ENCODE assay signal across 8 cellular contexts in genomic region chr9:89179920-89180667, GRCh38. TPM values are rescaled to one million over a fixed set of nuclear protein-coding genes. Genes with fewer than 3 reads are reported as not detected.
DNase-seq lines count a peak whose midpoint lies in the region; ATAC-seq, FAIRE-seq and TF ChIP-seq lines count a peak whose summit lies in the region.

No MANE protein-coding gene starts in this region.

- H3K4me3 ChIP-seq in MM.1S (ENCODE audit: low read length) (peak overlapping the region; percentile 31; the same call in 1 of the 2 replicates), astrocyte of the spinal cord (ENCODE audit: low read depth, low read length) (peak overlapping the region; percentile 43), right atrium auricular region (peak overlapping the region; percentile 29 to 47), pancreas (peak overlapping the region; percentile 4 to 49 (median 26)), uterus (peak overlapping the region; percentile 17 to 27)

- no peak overlapping the region for H3K27ac ChIP-seq in MM.1S (ENCODE audit: low read length)
- peak overlapping the region; percentile 77 to 80 for H3K27ac ChIP-seq in right atrium auricular region
- peak overlapping the region; percentile 74 to 92 (median 78) for H3K27ac ChIP-seq in pancreas
- peak overlapping the region; percentile 59 to 72 for H3K27ac ChIP-seq in uterus

- no peaks in the 10 kb centered on the region for H3K79me2 ChIP-seq in MM.1S (ENCODE audit: low read length)

- in situ Hi-C loops in astrocyte of the spinal cord (cut with HindIII; ENCODE audit: low sequenced_read_pairs), result no loop called here

- FAIRE-seq in pancreas (lab: Jason Lieb, UNC), result peak; percentile 95

- no peaks in the 10 kb centered on the region for H4K20me1 ChIP-seq in MM.1S (ENCODE audit: insufficient read depth, low read length)

- H3K9me3 ChIP-seq in MM.1S (replicated peaks; ENCODE audit: insufficient read depth, low read length), result no peaks in the 10 kb centered on the region
- no peaks in the 10 kb centered on the region for H3K9me3 ChIP-seq in right atrium auricular region
- no peaks in the 10 kb centered on the region for H3K9me3 ChIP-seq in pancreas
- no peaks in the 10 kb centered on the region for H3K9me3 ChIP-seq in uterus

- TF ChIP-seq POLR2A in uterus (IDR thresholded peaks at IDR 0.05), result peak; percentile 44

- H3F3A ChIP-seq in MM.1S (ENCODE audit: insufficient read depth, low read length), result no peaks in the 10 kb centered on the region

- H3K36me3 ChIP-seq in MM.1S (replicated peaks; ENCODE audit: insufficient read depth, low read length) (no peaks in the 10 kb centered on the region), right atrium auricular region (no peaks in the 10 kb centered on the region), pancreas (no peaks in the 10 kb centered on the region), uterus (no peaks in the 10 kb centered on the region)

- no peak overlapping the region for H3K9ac ChIP-seq in MM.1S (ENCODE audit: low read length)

- no peaks in the 10 kb centered on the region for H3K9me2 ChIP-seq in MM.1S (replicated peaks; ENCODE audit: insufficient read depth, low read length)

- peak; percentile 89 to 98 (median 97) for ATAC-seq in pancreas

- WGBS in pancreas, 2 donors, result 0% methylated on average over 33 of the region's 33 CpGs

- H3K27me3 ChIP-seq in MM.1S (replicated peaks; ENCODE audit: insufficient read depth, low read length), result no peaks in the 10 kb centered on the region
- peaks cover 5 to 18% of the 10 kb centered on the region in 2 donors for H3K27me3 ChIP-seq in right atrium auricular region
- no peaks in the 10 kb centered on the region for H3K27me3 ChIP-seq in pancreas
- peaks cover 0 to 14% of the 10 kb centered on the region in 2 donors for H3K27me3 ChIP-seq in uterus

- peak overlapping the region; percentile 25; the same call in 1 of the 2 replicates for H2AFZ ChIP-seq in MM.1S (ENCODE audit: low read length)

- intact Hi-C loops in pancreas (cut with DNase I) (no loop called here), uterus (cut with DNase I; ENCODE audit: low total_unique reads) (no loop called here)

- TF ChIP-seq CTCF in MM.1S (IDR thresholded peaks at IDR 0.05; ENCODE audit: low read length) (no peak), astrocyte of the spinal cord (IDR thresholded peaks at IDR 0.05; ENCODE audit: low read depth, low read length) (no peak), right atrium auricular region (IDR thresholded peaks at IDR 0.05) (no peak), pancreas (IDR thresholded peaks at IDR 0.05) (no peak), uterus (IDR thresholded peaks at IDR 0.05) (no peak)

- H3K4me2 ChIP-seq in MM.1S (ENCODE audit: low read depth, low read length), result peak overlapping the region; percentile 60

- no peaks in the 10 kb centered on the region for H3K4me1 ChIP-seq in MM.1S (ENCODE audit: low read length)
- peaks cover 0 to 35% of the 10 kb centered on the region in 2 donors for H3K4me1 ChIP-seq in right atrium auricular region
- H3K4me1 ChIP-seq in pancreas, result peaks cover 5 to 21% (median 19%) of the 10 kb centered on the region in 3 donors
- H3K4me1 ChIP-seq in uterus, result peaks cover 0 to 9% of the 10 kb centered on the region in 2 donors

- DNase-seq in ELR (ENCODE audit: low read depth), result peak; percentile 97
- DNase-seq in MM.1S, result peak; percentile 32
- peak; percentile 95 for DNase-seq in SHP77 treated with DMSO at 0.1 percent for 48 hours (lab: John Stamatoyannopoulos, UW)
- peak; percentile 98 for DNase-seq in astrocyte of the spinal cord (ENCODE audit: low read depth, low spot score)
- DNase-seq in right atrium auricular region (ENCODE audit: low spot score), result peak; percentile 97
- DNase-seq in pancreas, result peak; percentile 90 to 94 (median 92)
- peak; percentile 89 for DNase-seq in uterus
- no peak for DNase-seq in cortex of kidney (lab: John Stamatoyannopoulos, UW)

RNA-seq across cellular contexts. Expression of gene SHC3, which starts 1.5 kb away (rescaled TPM):
- total RNA-seq in right atrium auricular region (1 to 10 TPM; 1.0 to 1.7 TPM), pancreas (1 to 10 TPM in 4 of 6 donors, under 1 TPM in 2; 0.19 to 6.3 (median 1.8) TPM), uterus (1 to 10 TPM in 3 of 4 donors, under 1 TPM in 1; 0.51 to 3.5 (median 2.5) TPM)
- 1 to 10 TPM in 1 of 2 donors, under 1 TPM in 1; 0.92 to 3.5 TPM for polyA plus RNA-seq in pancreas
